In the genomic region with DNA sequence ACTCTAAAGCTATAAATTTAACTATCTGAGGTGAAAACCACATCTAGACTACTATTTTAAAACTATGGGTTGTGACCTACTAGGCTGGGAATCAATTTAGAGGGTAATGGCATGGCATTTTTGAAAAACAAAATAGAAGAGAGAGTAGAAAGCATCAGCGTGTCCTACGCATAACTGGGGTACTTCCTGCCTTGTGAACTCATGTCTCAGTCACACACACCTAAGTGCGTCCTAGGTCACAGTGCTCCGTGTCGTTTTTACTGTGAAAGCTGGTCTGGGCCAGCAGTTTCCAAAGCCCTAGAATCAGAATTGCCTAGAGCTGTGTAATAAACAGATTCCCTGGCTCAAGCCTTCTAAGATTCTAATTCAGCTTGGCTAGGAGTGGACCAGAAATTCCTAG, we compare ENCODE assay signal across 18 cellular contexts. TPM values are rescaled to one million over a fixed set of nuclear protein-coding genes. Genes with fewer than 3 reads are reported as not detected.
DNase-seq lines count a peak whose midpoint lies in the region; ATAC-seq and TF ChIP-seq lines count a peak whose summit lies in the region.
"Had no signal": no experiment of that assay in that cellular context is flagged by ENCODE, and none has a peak within 500 bp of the region (broad histone marks: within the 10 kb centered on the region; RNA-seq: fewer than 3 reads in every experiment).

No MANE protein-coding gene starts in this region.

- intact Hi-C loops in activated CD4-positive, alpha-beta T cell treated with anti-CD3 and anti-CD28 coated beads, Interleukin-2, amount 10 ng/mL, durations not matched to agents 24 days and 14 days (cut with micrococcal nuclease): no loop called here
- intact Hi-C loops in activated T-helper 2 cell treated with anti-CD3 and anti-CD28 coated beads, Interferon-gamma antibody, Interleukin-2, Interleukin-4, amounts not matched to agents 10 μg/mL and 5 μg/mL and 100 μg/mL, durations not matched to agents 14 hours and 24 hours and 36 hours (cut with micrococcal nuclease): no loop called here
- intact Hi-C loops in mucosa of descending colon (cut with DNase I, micrococcal nuclease): no loop called here

- peaks cover 49% of the 10 kb centered on the region for H3K36me3 Mint-ChIP-seq in activated CD4-positive, alpha-beta T cell treated with anti-CD3 and anti-CD28 coated beads, Interleukin-2, amount 10 ng/mL, durations not matched to agents 24 days and 14 days (ENCODE audit: low read depth)
- H3K36me3 Mint-ChIP-seq in activated naive CD8-positive, alpha-beta T cell treated with anti-CD3 and anti-CD28 coated beads for 36 hours: peaks cover 23% of the 10 kb centered on the region
- H3K36me3 Mint-ChIP-seq in activated naive CD8-positive, alpha-beta T cell treated with anti-CD3 and anti-CD28 coated beads, Interleukin-2, amount 50 U/mL, for 24 hours (ENCODE audit: low read depth): peaks cover 32% of the 10 kb centered on the region
- peaks cover 42% of the 10 kb centered on the region for H3K36me3 Mint-ChIP-seq in activated T-helper 2 cell treated with anti-CD3 and anti-CD28 coated beads, Interferon-gamma antibody, Interleukin-2, Interleukin-4, amounts not matched to agents 10 μg/mL and 5 μg/mL and 100 μg/mL, durations not matched to agents 14 hours and 24 hours and 36 hours (ENCODE audit: low read depth)

- H3K4me1 ChIP-seq in mucosa of descending colon (ENCODE audit: low read depth): no peaks in the 10 kb centered on the region
- H3K4me1 ChIP-seq: BE2C had no signal

- no peaks in the 10 kb centered on the region for H3K27me3 Mint-ChIP-seq in activated CD4-positive, alpha-beta T cell treated with anti-CD3 and anti-CD28 coated beads, Interleukin-2, amount 10 ng/mL, durations not matched to agents 24 days and 14 days
- no peaks in the 10 kb centered on the region for H3K27me3 Mint-ChIP-seq in activated naive CD8-positive, alpha-beta T cell treated with anti-CD3 and anti-CD28 coated beads for 36 hours
- no peaks in the 10 kb centered on the region for H3K27me3 Mint-ChIP-seq in activated naive CD8-positive, alpha-beta T cell treated with anti-CD3 and anti-CD28 coated beads, Interleukin-2, amount 50 U/mL, for 24 hours
- H3K27me3 Mint-ChIP-seq in activated T-helper 2 cell treated with anti-CD3 and anti-CD28 coated beads, Interferon-gamma antibody, Interleukin-2, Interleukin-4, amounts not matched to agents 10 μg/mL and 5 μg/mL and 100 μg/mL, durations not matched to agents 14 hours and 24 hours and 36 hours (ENCODE audit: low read depth): no peaks in the 10 kb centered on the region
- H3K27me3 Mint-ChIP-seq: CD8-positive, alpha-beta memory T cell had no signal

- no peak overlapping the region for H3K4me3 ChIP-seq in mucosa of descending colon
- H3K4me3 ChIP-seq: GM23248, HAP-1 had no signal

- no peak for DNase-seq in activated CD4-positive, alpha-beta T cell treated with anti-CD3 and anti-CD28 coated beads, Interleukin-2, amount 10 ng/mL, durations not matched to agents 24 days and 14 days
- no peak for DNase-seq in activated CD4-positive, alpha-beta T cell treated with anti-CD3 and anti-CD28 coated beads for 1 hour
- DNase-seq in activated naive CD8-positive, alpha-beta T cell treated with anti-CD3 and anti-CD28 coated beads for 36 hours: no peak
- DNase-seq in activated naive CD8-positive, alpha-beta T cell treated with anti-CD3 and anti-CD28 coated beads, Interleukin-2, amount 50 U/mL, for 24 hours: no peak
- DNase-seq in activated T-helper 2 cell treated with anti-CD3 and anti-CD28 coated beads, Interferon-gamma antibody, Interleukin-2, Interleukin-4, amounts not matched to agents 10 μg/mL and 5 μg/mL and 100 μg/mL, durations not matched to agents 14 hours and 24 hours and 36 hours (ENCODE audit: low spot score): no peak
- DNase-seq in mucosa of descending colon (no peak), COLO668 (lab: John Stamatoyannopoulos, UW; ENCODE audit: unreplicated experiment) (no peak)
- no peak for DNase-seq in stimulated activated CD4-positive, alpha-beta T cell treated with anti-CD3 and anti-CD28 coated beads, Interleukin-1b, Interleukin-23, amount 100 ng/mL, for 48 hours
- DNase-seq: BE2C; CD8-positive, alpha-beta memory T cell; GM23248; NCI-H1417 treated with DMSO at 0.1 percent for 48 hours; NCI-H187 treated with DMSO at 0.1 percent for 48 hours; NCI-H226; NCI-H524; PC-3; RPMI8226 had no signal

- no peaks in the 10 kb centered on the region for H3K9me3 ChIP-seq in mucosa of descending colon
- H3K9me3 ChIP-seq: BE2C, HAP-1 had no signal

- peak overlapping the region; percentile 81 for H3K27ac Mint-ChIP-seq in activated CD4-positive, alpha-beta T cell treated with anti-CD3 and anti-CD28 coated beads, Interleukin-2, amount 10 ng/mL, durations not matched to agents 24 days and 14 days
- H3K27ac Mint-ChIP-seq in activated naive CD8-positive, alpha-beta T cell treated with anti-CD3 and anti-CD28 coated beads for 36 hours: peak overlapping the region; percentile 34
- H3K27ac Mint-ChIP-seq in activated naive CD8-positive, alpha-beta T cell treated with anti-CD3 and anti-CD28 coated beads, Interleukin-2, amount 50 U/mL, for 24 hours: no peak overlapping the region
- peak overlapping the region; percentile 17 for H3K27ac Mint-ChIP-seq in activated T-helper 2 cell treated with anti-CD3 and anti-CD28 coated beads, Interferon-gamma antibody, Interleukin-2, Interleukin-4, amounts not matched to agents 10 μg/mL and 5 μg/mL and 100 μg/mL, durations not matched to agents 14 hours and 24 hours and 36 hours

- H3K4me1 Mint-ChIP-seq in activated CD4-positive, alpha-beta T cell treated with anti-CD3 and anti-CD28 coated beads, Interleukin-2, amount 10 ng/mL, durations not matched to agents 24 days and 14 days: peaks cover 44% of the 10 kb centered on the region
- peaks cover 30% of the 10 kb centered on the region for H3K4me1 Mint-ChIP-seq in activated naive CD8-positive, alpha-beta T cell treated with anti-CD3 and anti-CD28 coated beads for 36 hours
- peaks cover 15% of the 10 kb centered on the region for H3K4me1 Mint-ChIP-seq in activated naive CD8-positive, alpha-beta T cell treated with anti-CD3 and anti-CD28 coated beads, Interleukin-2, amount 50 U/mL, for 24 hours
- H3K4me1 Mint-ChIP-seq in activated T-helper 2 cell treated with anti-CD3 and anti-CD28 coated beads, Interferon-gamma antibody, Interleukin-2, Interleukin-4, amounts not matched to agents 10 μg/mL and 5 μg/mL and 100 μg/mL, durations not matched to agents 14 hours and 24 hours and 36 hours (ENCODE audit: low read depth): peaks cover 31% of the 10 kb centered on the region

- ATAC-seq in activated naive CD8-positive, alpha-beta T cell treated with anti-CD3 and anti-CD28 coated beads, Interleukin-2, amount 50 U/mL, for 24 hours: no peak
- no peak for ATAC-seq in mucosa of descending colon
- ATAC-seq: PC-3 had no signal

- no peaks in the 10 kb centered on the region for H3K9me3 Mint-ChIP-seq in activated CD4-positive, alpha-beta T cell treated with anti-CD3 and anti-CD28 coated beads, Interleukin-2, amount 10 ng/mL, durations not matched to agents 24 days and 14 days
- H3K9me3 Mint-ChIP-seq in activated naive CD8-positive, alpha-beta T cell treated with anti-CD3 and anti-CD28 coated beads for 36 hours: no peaks in the 10 kb centered on the region
- no peaks in the 10 kb centered on the region for H3K9me3 Mint-ChIP-seq in activated naive CD8-positive, alpha-beta T cell treated with anti-CD3 and anti-CD28 coated beads, Interleukin-2, amount 50 U/mL, for 24 hours
- no peaks in the 10 kb centered on the region for H3K9me3 Mint-ChIP-seq in activated T-helper 2 cell treated with anti-CD3 and anti-CD28 coated beads, Interferon-gamma antibody, Interleukin-2, Interleukin-4, amounts not matched to agents 10 μg/mL and 5 μg/mL and 100 μg/mL, durations not matched to agents 14 hours and 24 hours and 36 hours
- H3K9me3 Mint-ChIP-seq: CD8-positive, alpha-beta memory T cell had no signal

- no peak for TF ChIP-seq CTCF in mucosa of descending colon (IDR thresholded peaks at IDR 0.05)

- H3K4me3 Mint-ChIP-seq in activated CD4-positive, alpha-beta T cell treated with anti-CD3 and anti-CD28 coated beads, Interleukin-2, amount 10 ng/mL, durations not matched to agents 24 days and 14 days: no peak overlapping the region
- no peak overlapping the region for H3K4me3 Mint-ChIP-seq in activated naive CD8-positive, alpha-beta T cell treated with anti-CD3 and anti-CD28 coated beads for 36 hours
- H3K4me3 Mint-ChIP-seq in activated naive CD8-positive, alpha-beta T cell treated with anti-CD3 and anti-CD28 coated beads, Interleukin-2, amount 50 U/mL, for 24 hours: no peak overlapping the region
- H3K4me3 Mint-ChIP-seq in activated T-helper 2 cell treated with anti-CD3 and anti-CD28 coated beads, Interferon-gamma antibody, Interleukin-2, Interleukin-4, amounts not matched to agents 10 μg/mL and 5 μg/mL and 100 μg/mL, durations not matched to agents 14 hours and 24 hours and 36 hours (ENCODE audit: low read depth): no peak overlapping the region
- H3K4me3 Mint-ChIP-seq: CD8-positive, alpha-beta memory T cell had no signal

- H3K36me3 ChIP-seq in mucosa of descending colon (ENCODE audit: low read depth): no peaks in the 10 kb centered on the region
- H3K36me3 ChIP-seq: BE2C had no signal

RNA-seq across cellular contexts. Expression of gene RFT1, which starts 32.3 kb away (rescaled TPM):
- 47.4 and 47.6 TPM in 2 replicates for total RNA-seq in activated CD4-positive, alpha-beta T cell treated with anti-CD3 and anti-CD28 coated beads, Interleukin-2, amount 10 ng/mL, durations not matched to agents 24 days and 14 days
- 10 to 100 TPM; 49.3 to 50.7 TPM for total RNA-seq in activated naive CD8-positive, alpha-beta T cell treated with anti-CD3 and anti-CD28 coated beads for 36 hours
- 36.4 and 38.8 TPM in 2 replicates for total RNA-seq in activated T-helper 2 cell treated with anti-CD3 and anti-CD28 coated beads, Interferon-gamma antibody, Interleukin-2, Interleukin-4, amounts not matched to agents 10 μg/mL and 5 μg/mL and 100 μg/mL, durations not matched to agents 14 hours and 24 hours and 36 hours
- total RNA-seq in mucosa of descending colon: 10 to 100 TPM; 14.7 to 18.7 (median 15.2) TPM

RNA-seq across cellular contexts. Expression of gene SFMBT1, which starts 52.0 kb away (rescaled TPM):
- total RNA-seq in activated CD4-positive, alpha-beta T cell treated with anti-CD3 and anti-CD28 coated beads, Interleukin-2, amount 10 ng/mL, durations not matched to agents 24 days and 14 days: 28.6 and 28.8 TPM in 2 replicates
- total RNA-seq in activated naive CD8-positive, alpha-beta T cell treated with anti-CD3 and anti-CD28 coated beads for 36 hours: 10 to 100 TPM; 19.7 to 21.9 TPM
- total RNA-seq in activated T-helper 2 cell treated with anti-CD3 and anti-CD28 coated beads, Interferon-gamma antibody, Interleukin-2, Interleukin-4, amounts not matched to agents 10 μg/mL and 5 μg/mL and 100 μg/mL, durations not matched to agents 14 hours and 24 hours and 36 hours: 23.4 and 24.3 TPM in 2 replicates
- total RNA-seq in mucosa of descending colon: 10 to 100 TPM; 19.7 to 22.8 (median 19.8) TPM
